ENCODE assay signal across 1 cellular context in genomic region chr2:98583866-98584618, GRCh38.
A peak's percentile ranks its signal among the peaks of the same experiment; 100 is the strongest.
TF ChIP-seq lines count a peak whose summit lies in the region.

No MANE protein-coding gene starts in this region.

TF ChIP-seq in HepG2, 621 proteins besides CTCF, POLR2A, EP300 and RAD21 (continued from another document and continues in another):
- TF ChIP-seq ZBTB40 (IDR thresholded peaks at IDR 0.05): no peak
- peak; percentile 69 for TF ChIP-seq ZBTB40 (CRISPR knock-in tag; IDR thresholded peaks at IDR 0.05)
- TF ChIP-seq KLF12 (CRISPR knock-in tag; IDR thresholded peaks at IDR 0.05; ENCODE audit: borderline replicate concordance): no peak
- no peak for TF ChIP-seq ZBTB7B (CRISPR knock-in tag; IDR thresholded peaks at IDR 0.05)
- peak; percentile 68 for TF ChIP-seq TEAD3 (CRISPR knock-in tag; optimal IDR thresholded peaks at IDR 0.05; ENCODE audit: borderline replicate concordance)
- peak; percentile 84; the same call in 1 of the 2 replicates for TF ChIP-seq SSRP1 (CRISPR knock-in tag; IDR thresholded peaks at IDR 0.05)
- TF ChIP-seq ZNF501 (CRISPR knock-in tag; IDR thresholded peaks at IDR 0.05): peak; percentile 85
- TF ChIP-seq ZFP37 (CRISPR knock-in tag; IDR thresholded peaks at IDR 0.05; ENCODE audit: borderline replicate concordance): 0 out of 2 replicates have a peak, but pooled peaks have one; percentile 38
- TF ChIP-seq ZNF33A (CRISPR knock-in tag; IDR thresholded peaks at IDR 0.05; ENCODE audit: borderline replicate concordance): no peak
- TF ChIP-seq BCL3 (CRISPR knock-in tag; IDR thresholded peaks at IDR 0.05): 0 out of 2 replicates have a peak, but pooled peaks have one; percentile 46
- TF ChIP-seq ZNF20 (CRISPR knock-in tag; IDR thresholded peaks at IDR 0.05): no peak
- TF ChIP-seq CAMTA2 (CRISPR knock-in tag; IDR thresholded peaks at IDR 0.05; ENCODE audit: borderline replicate concordance): no peak
- no peak for TF ChIP-seq ZNF484 (CRISPR knock-in tag; IDR thresholded peaks at IDR 0.05; ENCODE audit: borderline replicate concordance, low read depth)
- TF ChIP-seq GMEB2 (CRISPR knock-in tag; IDR thresholded peaks at IDR 0.05; ENCODE audit: low read depth): no peak
- peak; percentile 73 for TF ChIP-seq CBX1 (IDR thresholded peaks at IDR 0.05; ENCODE audit: low read depth)
- peak; percentile 88 for TF ChIP-seq KDM6A (CRISPR knock-in tag; IDR thresholded peaks at IDR 0.05; ENCODE audit: low read depth)
- no peak for TF ChIP-seq AKNA (CRISPR knock-in tag; IDR thresholded peaks at IDR 0.05; ENCODE audit: borderline replicate concordance)
- TF ChIP-seq ZNF580 (CRISPR knock-in tag; IDR thresholded peaks at IDR 0.05; ENCODE audit: borderline replicate concordance, low read depth): no peak
- no peak for TF ChIP-seq NCOA2 (CRISPR knock-in tag; IDR thresholded peaks at IDR 0.05)
- no peak for TF ChIP-seq MAFG (CRISPR knock-in tag; IDR thresholded peaks at IDR 0.05)
- TF ChIP-seq MTF1 (CRISPR knock-in tag; IDR thresholded peaks at IDR 0.05): no peak
- TF ChIP-seq DMAP1 (CRISPR knock-in tag; IDR thresholded peaks at IDR 0.05): peak; percentile 87
- 0 out of 2 replicates have a peak, but pooled peaks have one; percentile 64 for TF ChIP-seq FOXC1 (CRISPR knock-in tag; IDR thresholded peaks at IDR 0.05; ENCODE audit: borderline replicate concordance)
- peak; percentile 32; the same call in 1 of the 2 replicates for TF ChIP-seq ZNF709 (CRISPR knock-in tag; IDR thresholded peaks at IDR 0.05)
- TF ChIP-seq TBL1XR1 (IDR thresholded peaks at IDR 0.05; ENCODE audit: borderline replicate concordance, low read length, partially characterized antibody): no peak
- TF ChIP-seq ZBTB33 (CRISPR knock-in tag; IDR thresholded peaks at IDR 0.05): 0 out of 2 replicates have a peak, but pooled peaks have one; percentile 22
- 0 out of 2 replicates have a peak, but pooled peaks have one; percentile 14 for TF ChIP-seq MYPOP (CRISPR knock-in tag; IDR thresholded peaks at IDR 0.05)
- no peak for TF ChIP-seq ARID3A (IDR thresholded peaks at IDR 0.05; ENCODE audit: low read depth, low read length)
- TF ChIP-seq POGK (CRISPR knock-in tag; conservative IDR thresholded peaks at IDR 0.05): peak; percentile 40; the same call in 1 of the 2 replicates
- peak; percentile 80; the same call in 1 of the 2 replicates for TF ChIP-seq SOX5 (CRISPR knock-in tag; IDR thresholded peaks at IDR 0.05; ENCODE audit: borderline replicate concordance)
- TF ChIP-seq FOXA3 (CRISPR knock-in tag; IDR thresholded peaks at IDR 0.05): peak; percentile 89
